In the genomic region with DNA sequence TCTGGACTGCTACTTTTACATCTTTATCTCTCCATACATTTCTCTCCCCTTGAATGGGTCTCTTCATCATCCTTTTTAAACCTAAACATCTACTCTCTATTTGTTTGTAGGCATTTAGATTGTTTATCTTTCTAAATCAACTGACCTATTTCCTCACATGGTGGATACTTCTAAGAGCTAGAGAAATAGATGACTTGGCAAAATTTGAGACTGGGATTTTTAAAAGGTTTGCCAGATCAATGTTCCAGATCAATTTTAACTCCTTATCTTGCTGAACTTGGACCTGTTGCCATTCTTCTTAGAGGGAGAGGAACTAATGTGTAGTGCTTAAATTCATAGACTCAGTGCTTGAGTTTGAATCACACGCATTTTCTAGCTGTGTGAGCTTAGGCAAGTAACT, we compare ENCODE assay signal across 1 cellular context.
TF ChIP-seq lines count a peak whose summit lies in the region.

No MANE protein-coding gene starts in this region.

TF ChIP-seq in GM23338, 12 proteins besides CTCF, POLR2A, EP300 and RAD21 (continued from another document):
- TF ChIP-seq, protein P1, sequence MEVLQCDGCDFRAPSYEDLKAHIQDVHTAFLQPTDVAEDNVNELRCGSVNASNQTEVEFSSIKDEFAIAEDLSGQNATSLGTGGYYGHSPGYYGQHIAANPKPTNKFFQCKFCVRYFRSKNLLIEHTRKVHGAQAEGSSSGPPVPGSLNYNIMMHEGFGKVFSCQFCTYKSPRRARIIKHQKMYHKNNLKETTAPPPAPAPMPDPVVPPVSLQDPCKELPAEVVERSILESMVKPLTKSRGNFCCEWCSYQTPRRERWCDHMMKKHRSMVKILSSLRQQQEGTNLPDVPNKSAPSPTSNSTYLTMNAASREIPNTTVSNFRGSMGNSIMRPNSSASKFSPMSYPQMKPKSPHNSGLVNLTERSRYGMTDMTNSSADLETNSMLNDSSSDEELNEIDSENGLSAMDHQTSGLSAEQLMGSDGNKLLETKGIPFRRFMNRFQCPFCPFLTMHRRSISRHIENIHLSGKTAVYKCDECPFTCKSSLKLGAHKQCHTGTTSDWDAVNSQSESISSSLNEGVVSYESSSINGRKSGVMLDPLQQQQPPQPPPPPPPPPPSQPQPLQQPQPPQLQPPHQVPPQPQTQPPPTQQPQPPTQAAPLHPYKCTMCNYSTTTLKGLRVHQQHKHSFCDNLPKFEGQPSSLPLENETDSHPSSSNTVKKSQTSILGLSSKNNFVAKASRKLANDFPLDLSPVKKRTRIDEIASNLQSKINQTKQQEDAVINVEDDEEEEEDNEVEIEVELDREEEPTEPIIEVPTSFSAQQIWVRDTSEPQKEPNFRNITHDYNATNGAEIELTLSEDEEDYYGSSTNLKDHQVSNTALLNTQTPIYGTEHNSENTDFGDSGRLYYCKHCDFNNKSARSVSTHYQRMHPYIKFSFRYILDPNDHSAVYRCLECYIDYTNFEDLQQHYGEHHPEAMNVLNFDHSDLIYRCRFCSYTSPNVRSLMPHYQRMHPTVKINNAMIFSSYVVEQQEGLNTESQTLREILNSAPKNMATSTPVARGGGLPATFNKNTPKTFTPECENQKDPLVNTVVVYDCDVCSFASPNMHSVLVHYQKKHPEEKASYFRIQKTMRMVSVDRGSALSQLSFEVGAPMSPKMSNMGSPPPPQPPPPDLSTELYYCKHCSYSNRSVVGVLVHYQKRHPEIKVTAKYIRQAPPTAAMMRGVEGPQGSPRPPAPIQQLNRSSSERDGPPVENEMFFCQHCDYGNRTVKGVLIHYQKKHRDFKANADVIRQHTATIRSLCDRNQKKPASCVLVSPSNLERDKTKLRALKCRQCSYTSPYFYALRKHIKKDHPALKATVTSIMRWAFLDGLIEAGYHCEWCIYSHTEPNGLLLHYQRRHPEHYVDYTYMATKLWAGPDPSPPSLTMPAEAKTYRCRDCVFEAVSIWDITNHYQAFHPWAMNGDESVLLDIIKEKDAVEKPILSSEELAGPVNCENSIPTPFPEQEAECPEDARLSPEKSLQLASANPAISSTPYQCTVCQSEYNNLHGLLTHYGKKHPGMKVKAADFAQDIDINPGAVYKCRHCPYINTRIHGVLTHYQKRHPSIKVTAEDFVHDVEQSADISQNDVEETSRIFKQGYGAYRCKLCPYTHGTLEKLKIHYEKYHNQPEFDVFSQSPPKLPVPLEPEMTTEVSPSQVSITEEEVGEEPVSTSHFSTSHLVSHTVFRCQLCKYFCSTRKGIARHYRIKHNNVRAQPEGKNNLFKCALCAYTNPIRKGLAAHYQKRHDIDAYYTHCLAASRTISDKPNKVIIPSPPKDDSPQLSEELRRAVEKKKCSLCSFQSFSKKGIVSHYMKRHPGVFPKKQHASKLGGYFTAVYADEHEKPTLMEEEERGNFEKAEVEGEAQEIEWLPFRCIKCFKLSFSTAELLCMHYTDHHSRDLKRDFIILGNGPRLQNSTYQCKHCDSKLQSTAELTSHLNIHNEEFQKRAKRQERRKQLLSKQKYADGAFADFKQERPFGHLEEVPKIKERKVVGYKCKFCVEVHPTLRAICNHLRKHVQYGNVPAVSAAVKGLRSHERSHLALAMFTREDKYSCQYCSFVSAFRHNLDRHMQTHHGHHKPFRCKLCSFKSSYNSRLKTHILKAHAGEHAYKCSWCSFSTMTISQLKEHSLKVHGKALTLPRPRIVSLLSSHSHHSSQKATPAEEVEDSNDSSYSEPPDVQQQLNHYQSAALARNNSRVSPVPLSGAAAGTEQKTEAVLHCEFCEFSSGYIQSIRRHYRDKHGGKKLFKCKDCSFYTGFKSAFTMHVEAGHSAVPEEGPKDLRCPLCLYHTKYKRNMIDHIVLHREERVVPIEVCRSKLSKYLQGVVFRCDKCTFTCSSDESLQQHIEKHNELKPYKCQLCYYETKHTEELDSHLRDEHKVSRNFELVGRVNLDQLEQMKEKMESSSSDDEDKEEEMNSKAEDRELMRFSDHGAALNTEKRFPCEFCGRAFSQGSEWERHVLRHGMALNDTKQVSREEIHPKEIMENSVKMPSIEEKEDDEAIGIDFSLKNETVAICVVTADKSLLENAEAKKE (CRISPR knock-in tag; IDR thresholded peaks at IDR 0.05): no peak
- TF ChIP-seq JUNB (IDR thresholded peaks at IDR 0.05; ENCODE audit: unreplicated experiment) (no peak), EZH2 (IDR thresholded peaks at IDR 0.05; ENCODE audit: low read depth, unreplicated experiment) (no peak)
